1 cellular context compared by ENCODE assay signal in the genomic region with DNA sequence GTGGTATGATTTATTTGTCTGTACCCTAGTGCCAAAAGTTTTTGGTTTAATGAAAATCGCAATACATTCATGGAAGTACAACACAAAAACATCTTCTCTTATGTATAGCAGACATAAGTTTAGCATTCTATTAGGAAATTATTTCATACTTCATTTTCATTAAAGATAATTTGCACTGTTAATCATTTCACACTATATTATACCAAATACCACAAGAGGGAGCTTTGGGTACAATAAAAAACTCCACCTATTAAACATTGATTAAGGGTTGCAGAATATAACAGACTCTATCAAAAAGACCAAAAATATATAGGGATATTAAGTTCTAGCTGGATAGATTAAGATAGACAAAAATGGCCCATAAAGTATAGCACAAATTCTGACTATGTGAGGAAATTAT.
TF ChIP-seq lines count a peak whose summit lies in the region.

No MANE protein-coding gene starts in this region.

TF ChIP-seq in K562, 482 proteins besides CTCF, POLR2A, EP300 and RAD21 (continued from another document):
- TF ChIP-seq, protein P1, sequence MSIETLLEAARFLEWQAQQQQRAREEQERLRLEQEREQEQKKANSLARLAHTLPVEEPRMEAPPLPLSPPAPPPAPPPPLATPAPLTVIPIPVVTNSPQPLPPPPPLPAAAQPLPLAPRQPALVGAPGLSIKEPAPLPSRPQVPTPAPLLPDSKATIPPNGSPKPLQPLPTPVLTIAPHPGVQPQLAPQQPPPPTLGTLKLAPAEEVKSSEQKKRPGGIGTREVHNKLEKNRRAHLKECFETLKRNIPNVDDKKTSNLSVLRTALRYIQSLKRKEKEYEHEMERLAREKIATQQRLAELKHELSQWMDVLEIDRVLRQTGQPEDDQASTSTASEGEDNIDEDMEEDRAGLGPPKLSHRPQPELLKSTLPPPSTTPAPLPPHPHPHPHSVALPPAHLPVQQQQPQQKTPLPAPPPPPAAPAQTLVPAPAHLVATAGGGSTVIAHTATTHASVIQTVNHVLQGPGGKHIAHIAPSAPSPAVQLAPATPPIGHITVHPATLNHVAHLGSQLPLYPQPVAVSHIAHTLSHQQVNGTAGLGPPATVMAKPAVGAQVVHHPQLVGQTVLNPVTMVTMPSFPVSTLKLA (conservative IDR thresholded peaks at IDR 0.05), result no peak
- TF ChIP-seq MEF2A (IDR thresholded peaks at IDR 0.05; ENCODE audit: control insufficient read depth, low read depth, low read length), result no peak
- no peak for TF ChIP-seq MAFG (tag; conservative IDR thresholded peaks at IDR 0.05)
- TF ChIP-seq, protein P2, sequence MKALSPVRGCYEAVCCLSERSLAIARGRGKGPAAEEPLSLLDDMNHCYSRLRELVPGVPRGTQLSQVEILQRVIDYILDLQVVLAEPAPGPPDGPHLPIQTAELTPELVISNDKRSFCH (CRISPR knock-in tag; IDR thresholded peaks at IDR 0.05), result no peak
- TF ChIP-seq, protein P2 (tag; IDR thresholded peaks at IDR 0.05), result no peak
- TF ChIP-seq, protein P3, sequence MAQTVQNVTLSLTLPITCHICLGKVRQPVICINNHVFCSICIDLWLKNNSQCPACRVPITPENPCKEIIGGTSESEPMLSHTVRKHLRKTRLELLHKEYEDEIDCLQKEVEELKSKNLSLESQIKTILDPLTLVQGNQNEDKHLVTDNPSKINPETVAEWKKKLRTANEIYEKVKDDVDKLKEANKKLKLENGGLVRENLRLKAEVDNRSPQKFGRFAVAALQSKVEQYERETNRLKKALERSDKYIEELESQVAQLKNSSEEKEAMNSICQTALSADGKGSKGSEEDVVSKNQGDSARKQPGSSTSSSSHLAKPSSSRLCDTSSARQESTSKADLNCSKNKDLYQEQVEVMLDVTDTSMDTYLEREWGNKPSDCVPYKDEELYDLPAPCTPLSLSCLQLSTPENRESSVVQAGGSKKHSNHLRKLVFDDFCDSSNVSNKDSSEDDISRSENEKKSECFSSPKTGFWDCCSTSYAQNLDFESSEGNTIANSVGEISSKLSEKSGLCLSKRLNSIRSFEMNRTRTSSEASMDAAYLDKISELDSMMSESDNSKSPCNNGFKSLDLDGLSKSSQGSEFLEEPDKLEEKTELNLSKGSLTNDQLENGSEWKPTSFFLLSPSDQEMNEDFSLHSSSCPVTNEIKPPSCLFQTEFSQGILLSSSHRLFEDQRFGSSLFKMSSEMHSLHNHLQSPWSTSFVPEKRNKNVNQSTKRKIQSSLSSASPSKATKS (CRISPR knock-in tag; IDR thresholded peaks at IDR 0.05), result no peak
- TF ChIP-seq, protein P4, sequence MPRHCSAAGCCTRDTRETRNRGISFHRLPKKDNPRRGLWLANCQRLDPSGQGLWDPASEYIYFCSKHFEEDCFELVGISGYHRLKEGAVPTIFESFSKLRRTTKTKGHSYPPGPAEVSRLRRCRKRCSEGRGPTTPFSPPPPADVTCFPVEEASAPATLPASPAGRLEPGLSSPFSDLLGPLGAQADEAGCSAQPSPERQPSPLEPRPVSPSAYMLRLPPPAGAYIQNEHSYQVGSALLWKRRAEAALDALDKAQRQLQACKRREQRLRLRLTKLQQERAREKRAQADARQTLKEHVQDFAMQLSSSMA (CRISPR knock-in tag; IDR thresholded peaks at IDR 0.05), result no peak
- no peak for TF ChIP-seq HMG20A (CRISPR knock-in tag; conservative IDR thresholded peaks at IDR 0.05)
- TF ChIP-seq BRD4 (IDR thresholded peaks at IDR 0.05), result no peak
- no peak for TF ChIP-seq BACH1 (tag; IDR thresholded peaks at IDR 0.05)
- no peak for TF ChIP-seq C11orf30 (IDR thresholded peaks at IDR 0.05; ENCODE audit: low read depth)
TF ChIP-seq in K562: peak in this region for 3.
